Comparison of ENCODE assay signal across 8 cellular contexts in genomic region chr20:36773548-36774242, GRCh38. TPM values are rescaled to one million over a fixed set of nuclear protein-coding genes. Genes with fewer than 3 reads are reported as not detected.
DNase-seq lines count a peak whose midpoint lies in the region; ATAC-seq lines count a peak whose summit lies in the region.

DSN1 (minus strand) TSS chr20:36773763; CDS start chr20:36771458, 2,305 bp downstream.

- H3K4me3 ChIP-seq in effector memory CD4-positive, alpha-beta T cell (ENCODE audit: insufficient read depth, low read depth, low read length, poor library complexity, severe bottlenecking), result peak within 1 kb of the TSS; percentile 77

- CTCF ChIA-PET in activated CD8-positive, alpha-beta memory T cell treated with anti-CD3 and anti-CD28 coated beads for 36 hours (lab: Charles Lee), result interaction anchor here (0.7 to 2.0 kb wide), 14 partner anchors 12 to 180 kb away, joined by 3 to 9 read pairs (median 4); partner anchors contain the start of gene SLA2

- no peaks in the 10 kb centered on the region for H3K27me3 ChIP-seq in effector memory CD4-positive, alpha-beta T cell (replicated peaks; ENCODE audit: control insufficient read depth, insufficient read depth, low read length, poor library complexity, severe bottlenecking)

- H3K9me3 ChIP-seq in effector memory CD4-positive, alpha-beta T cell (ENCODE audit: control insufficient read depth, low read length), result no peaks in the 10 kb centered on the region

- peak; percentile 100 for DNase-seq in COLO829 (ENCODE audit: low spot score)
- peak; percentile 96 for DNase-seq in HT1080 (ENCODE audit: low read depth)
- peak; percentile 87 to 95 for DNase-seq in NOMO-1 (lab: John Stamatoyannopoulos, UW; ENCODE audit: unreplicated experiment in 2 of 2)
- peak; percentile 94 to 97 (median 97) for DNase-seq in effector memory CD4-positive, alpha-beta T cell
- DNase-seq in medulla oblongata (ENCODE audit: extremely low spot score), result peak; percentile 94
- DNase-seq in stimulated activated CD4-positive, alpha-beta T cell treated with anti-CD3 and anti-CD28 coated beads, TNF-alpha, amount 100 ng/mL, for 48 hours (ENCODE audit: low read depth in 3 of 3), result peak; percentile 96 to 98 (median 97)

- H3K4me1 ChIP-seq in effector memory CD4-positive, alpha-beta T cell (ENCODE audit: control insufficient read depth, insufficient read depth, low read length, poor library complexity, severe bottlenecking), result no peaks in the 10 kb centered on the region

- no peaks in the 10 kb centered on the region for H3K36me3 ChIP-seq in effector memory CD4-positive, alpha-beta T cell (ENCODE audit: control insufficient read depth, insufficient read depth, low read length)

- POLR2A ChIA-PET in activated CD8-positive, alpha-beta memory T cell treated with anti-CD3 and anti-CD28 coated beads for 36 hours (lab: Charles Lee), result interaction anchor here (0.6 to 1.3 kb wide), 3 partner anchors 19 to 1030 kb away, joined by 3 to 5 read pairs (median 4); no protein-coding TSS in a partner anchor

- peak; percentile 75 for ATAC-seq in GM21360 (IDR thresholded peaks at IDR 0.05; ENCODE audit: unreplicated experiment)

- H3K27ac ChIP-seq in effector memory CD4-positive, alpha-beta T cell (ENCODE audit: insufficient read depth, low read length, poor library complexity, severe bottlenecking), result peak within 1 kb of the TSS; percentile 91

RNA-seq across cellular contexts. Expression of gene DSN1, which starts in this region (rescaled TPM):
- total RNA-seq in HT1080 (2014; rRNA removed; shearing (Covaris generic)), result 24.4 and 25.5 TPM in 2 replicates
- polyA plus RNA-seq in HT1080 (2015; cell fraction: cytosol; rRNA removed), result 18.1 and 18.2 TPM in 2 replicates
- 22.3 and 22.5 TPM in 2 replicates for polyA plus RNA-seq in HT1080 (2015; cell fraction: nucleus; rRNA removed)
- total RNA-seq in activated CD8-positive, alpha-beta memory T cell treated with anti-CD3 and anti-CD28 coated beads for 36 hours, result 10 to 100 TPM; 22.3 to 25.9 TPM

Comparison
In these comparisons a context has a peak if more than half of its experiments do, and no peak if none do; other contexts are left out.
1. Peak in every context shown above with its lines: DNase-seq, ATAC-seq, H3K4me3 ChIP-seq and H3K27ac ChIP-seq.